In genomic region chr1:67969446-67969845, GRCh38 we compare ENCODE assay signal across 2 cellular contexts.
TF ChIP-seq lines count a peak whose summit lies in the region.

No MANE protein-coding gene starts in this region.

TF ChIP-seq in A549, 52 proteins besides CTCF, POLR2A, EP300 and RAD21:
- no peak for TF ChIP-seq KDM1A (IDR thresholded peaks at IDR 0.05; ENCODE audit: low read depth)
- no peak for TF ChIP-seq SMC3 (IDR thresholded peaks at IDR 0.05)
- TF ChIP-seq HOXB13 (CRISPR knock-in tag; IDR thresholded peaks at IDR 0.05; ENCODE audit: low read depth): no peak
- TF ChIP-seq POLR2AphosphoS2 (conservative IDR thresholded peaks at IDR 0.05; ENCODE audit: low read length): no peak
- TF ChIP-seq KDM5A (IDR thresholded peaks at IDR 0.05): no peak
- no peak for TF ChIP-seq CBX8 (IDR thresholded peaks at IDR 0.05)
- no peak for TF ChIP-seq EHMT2 (IDR thresholded peaks at IDR 0.05; ENCODE audit: low read depth)
- TF ChIP-seq, protein P1, sequence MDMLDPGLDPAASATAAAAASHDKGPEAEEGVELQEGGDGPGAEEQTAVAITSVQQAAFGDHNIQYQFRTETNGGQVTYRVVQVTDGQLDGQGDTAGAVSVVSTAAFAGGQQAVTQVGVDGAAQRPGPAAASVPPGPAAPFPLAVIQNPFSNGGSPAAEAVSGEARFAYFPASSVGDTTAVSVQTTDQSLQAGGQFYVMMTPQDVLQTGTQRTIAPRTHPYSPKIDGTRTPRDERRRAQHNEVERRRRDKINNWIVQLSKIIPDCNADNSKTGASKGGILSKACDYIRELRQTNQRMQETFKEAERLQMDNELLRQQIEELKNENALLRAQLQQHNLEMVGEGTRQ (IDR thresholded peaks at IDR 0.05): no peak

TF ChIP-seq in IMR-90, 13 proteins besides CTCF, POLR2A, EP300 and RAD21:
- TF ChIP-seq RCOR1 (IDR thresholded peaks at IDR 0.05; ENCODE audit: insufficient replicate concordance, low read length) (no peak), ELK1 (IDR thresholded peaks at IDR 0.05; ENCODE audit: borderline replicate concordance, low read depth, low read length) (no peak), MAZ (IDR thresholded peaks at IDR 0.05; ENCODE audit: borderline replicate concordance, low read depth, low read length) (no peak), CEBPB (IDR thresholded peaks at IDR 0.05; ENCODE audit: low read depth, low read length) (no peak), CHD1 (IDR thresholded peaks at IDR 0.05; ENCODE audit: low read depth, low read length) (no peak), FOS (IDR thresholded peaks at IDR 0.05; ENCODE audit: low read depth, low read length) (no peak), SMC3 (IDR thresholded peaks at IDR 0.05; ENCODE audit: low read depth, low read length) (no peak), MAFK (IDR thresholded peaks at IDR 0.05; ENCODE audit: low read depth, low read length) (no peak), NFE2L2 (IDR thresholded peaks at IDR 0.05; ENCODE audit: low read depth, low read length) (no peak), BHLHE40 (IDR thresholded peaks at IDR 0.05; ENCODE audit: low read depth, low read length) (no peak)
- TF ChIP-seq, protein P1 (IDR thresholded peaks at IDR 0.05; ENCODE audit: low read depth, low read length): no peak
